27 cellular contexts compared by ENCODE assay signal in genomic region chr1:164865385-164865784, GRCh38.
"Had no signal": no experiment of that assay in that cellular context is flagged by ENCODE, and none has a peak within 500 bp of the region (broad histone marks: within the 10 kb centered on the region; RNA-seq: fewer than 3 reads in every experiment).

No MANE protein-coding gene starts in this region.

- H3K4me1 ChIP-seq: pancreas, prostate gland, right lobe of liver, suprapubic skin, testis, tibial artery, transverse colon, upper lobe of right lung, uterus had no signal

- DNase-seq: naive thymus-derived CD8-positive, alpha-beta T cell; nephron progenitor cell; nucleus accumbens; pancreas; retina; right cardiac atrium; right lobe of liver; sigmoid colon; small intestine; stimulated activated CD4-positive, alpha-beta T cell treated with anti-CD3 and anti-CD28 coated beads, Interleukin-15, amount 100 ng/mL, for 24 hours; stimulated activated CD4-positive, alpha-beta T cell treated with anti-CD3 and anti-CD28 coated beads, Interleukin-2, amount 100 ng/mL, for 24 hours; stimulated activated CD4-positive, alpha-beta T cell treated with anti-CD3 and anti-CD28 coated beads, Interleukin-2, amount 100 ng/mL, for 48 hours; stimulated activated CD4-positive, alpha-beta T cell treated with anti-CD3 and anti-CD28 coated beads, Interleukin-4, amount 100 ng/mL, for 24 hours; stimulated activated naive CD4-positive, alpha-beta T cell; stimulated activated naive CD8-positive, alpha-beta T cell treated with anti-CD3 and anti-CD28 coated beads, Interleukin-15, amount 100 ng/mL, for 72 hours; stimulated activated naive CD8-positive, alpha-beta T cell treated with anti-CD3 and anti-CD28 coated beads, Interleukin-15, Interleukin-2, amounts not matched to agents 100 U/mL and 50 U/mL, for 24 hours; substantia nigra; testis; tibial artery; transverse colon; upper lobe of right lung; uterus had no signal

- H3K27me3 ChIP-seq: neutrophil, pancreas, right lobe of liver, sigmoid colon, suprapubic skin, testis, tibial artery, transverse colon, upper lobe of right lung, uterus had no signal

- ATAC-seq: naive thymus-derived CD8-positive, alpha-beta T cell; natural killer cell treated with Interleukin-12 subunit alpha and Interleukin-12 subunit beta and Interleukin-15 and Interleukin-18, amount 100 ng/mL, for 72 hours; pancreas; right lobe of liver; stimulated activated memory B cell treated with anti-CD40 and anti-IgM and Interleukin-4, amounts not matched to agents 10 μg/mL and 1 μg/mL and 100 μg/mL, for 72 hours; stimulated activated naive CD8-positive, alpha-beta T cell treated with anti-CD3 and anti-CD28 coated beads, Interleukin-15, amount 100 ng/mL, for 72 hours; stimulated activated naive CD8-positive, alpha-beta T cell treated with anti-CD3 and anti-CD28 coated beads, Interleukin-15, Interleukin-2, amounts not matched to agents 100 U/mL and 50 U/mL, for 24 hours; upper lobe of right lung had no signal

- H3K27ac ChIP-seq: neutrophil, pancreas, prostate gland, right lobe of liver, sigmoid colon, suprapubic skin, testis, tibial artery, transverse colon, upper lobe of right lung, uterus had no signal

- H3K4me3 ChIP-seq: pancreas, prostate gland, right lobe of liver, sigmoid colon, suprapubic skin, testis, tibial artery, transverse colon, upper lobe of right lung, uterus had no signal

- H3K36me3 ChIP-seq: neutrophil, pancreas, prostate gland, right lobe of liver, sigmoid colon, suprapubic skin, tibial artery, transverse colon, upper lobe of right lung, uterus had no signal

- H3K9me3 ChIP-seq: neutrophil, pancreas, prostate gland, right lobe of liver, sigmoid colon, suprapubic skin, testis, tibial artery, transverse colon, upper lobe of right lung, uterus had no signal
